25 cellular contexts compared by ENCODE assay signal in genomic region chr4:68735106-68735505, GRCh38.
"Had no signal": no experiment of that assay in that cellular context is flagged by ENCODE, and none has a peak within 500 bp of the region (broad histone marks: within the 10 kb centered on the region; RNA-seq: fewer than 3 reads in every experiment).

No MANE protein-coding gene starts in this region.

- ATAC-seq: effector memory CD8-positive, alpha-beta T cell; naive thymus-derived CD4-positive, alpha-beta T cell; sciatic nerve; stimulated activated effector memory CD8-positive, alpha-beta T cell treated with anti-CD3 and anti-CD28 coated beads, Interleukin-12 subunit alpha, Interleukin-12 subunit beta, amount 100 ng/mL, for 72 hours; stimulated activated naive CD8-positive, alpha-beta T cell treated with anti-CD3 and anti-CD28 coated beads, Interleukin-15, amount 100 ng/mL, for 72 hours; T-helper 17 cell had no signal

- H3K27ac Mint-ChIP-seq: activated CD4-positive, alpha-beta memory T cell treated with anti-CD3 and anti-CD28 coated beads, Interleukin-2, amount 10 ng/mL, durations not matched to agents 7 days and 5 days; activated CD4-positive, alpha-beta T cell treated with anti-CD3 and anti-CD28 coated beads, Interleukin-2, amount 10 ng/mL, durations not matched to agents 7 days and 5 days; activated naive CD4-positive, alpha-beta T cell treated with anti-CD3 and anti-CD28 coated beads, Interleukin-2, amount 10 ng/mL, durations not matched to agents 7 days and 5 days; activated naive CD8-positive, alpha-beta T cell treated with anti-CD3 and anti-CD28 coated beads, Interleukin-2, amount 10 ng/mL, durations not matched to agents 7 days and 5 days; activated T-cell treated with anti-CD3 and anti-CD28 coated beads, Interleukin-2, amount 50 U/mL, for 24 hours; effector memory CD8-positive, alpha-beta T cell; naive thymus-derived CD4-positive, alpha-beta T cell; stimulated activated effector memory CD8-positive, alpha-beta T cell treated with anti-CD3 and anti-CD28 coated beads, Interleukin-12 subunit alpha, Interleukin-12 subunit beta, amount 100 ng/mL, for 72 hours; stimulated activated naive CD8-positive, alpha-beta T cell treated with anti-CD3 and anti-CD28 coated beads, Interleukin-15, amount 100 ng/mL, for 72 hours; T-helper 17 cell had no signal

- H3K36me3 Mint-ChIP-seq: activated naive CD4-positive, alpha-beta T cell treated with anti-CD3 and anti-CD28 coated beads, Interleukin-2, amount 10 ng/mL, durations not matched to agents 7 days and 5 days; activated naive CD8-positive, alpha-beta T cell treated with anti-CD3 and anti-CD28 coated beads, Interleukin-2, amount 10 ng/mL, durations not matched to agents 7 days and 5 days; naive thymus-derived CD4-positive, alpha-beta T cell; stimulated activated effector memory CD8-positive, alpha-beta T cell treated with anti-CD3 and anti-CD28 coated beads, Interleukin-12 subunit alpha, Interleukin-12 subunit beta, amount 100 ng/mL, for 72 hours had no signal

- H3K4me3 ChIP-seq: ascending aorta, coronary artery, dorsolateral prefrontal cortex, skin epidermis, tibial artery had no signal

- H3K27ac ChIP-seq: ascending aorta, brain microvascular endothelial cell, coronary artery, dorsolateral prefrontal cortex, skin epidermis, tibial artery had no signal

- DNase-seq: activated CD4-positive, alpha-beta memory T cell treated with anti-CD3 and anti-CD28 coated beads, Interleukin-2, amount 10 ng/mL, durations not matched to agents 7 days and 5 days; activated CD4-positive, alpha-beta T cell treated with anti-CD3 and anti-CD28 coated beads for 1 hour; activated CD4-positive, alpha-beta T cell treated with anti-CD3 and anti-CD28 coated beads, Interleukin-2, amount 10 ng/mL, durations not matched to agents 7 days and 5 days; activated CD8-positive, alpha-beta memory T cell treated with anti-CD3 and anti-CD28 coated beads, Interleukin-2, amount 50 U/mL, for 48 hours; activated gamma-delta T cell; activated naive CD4-positive, alpha-beta T cell treated with anti-CD3 and anti-CD28 coated beads, Interleukin-2, amount 10 ng/mL, durations not matched to agents 7 days and 5 days; activated naive CD8-positive, alpha-beta T cell treated with anti-CD3 and anti-CD28 coated beads, Interleukin-2, amount 10 ng/mL, durations not matched to agents 7 days and 5 days; activated T-cell treated with anti-CD3 and anti-CD28 coated beads, Interleukin-2, amount 50 U/mL, for 24 hours; brain microvascular endothelial cell; dorsolateral prefrontal cortex; effector memory CD8-positive, alpha-beta T cell; erythroblast; head of caudate nucleus; naive thymus-derived CD4-positive, alpha-beta T cell; stimulated activated CD4-positive, alpha-beta T cell treated with anti-CD3 and anti-CD28 coated beads, Interleukin-4, amount 100 ng/mL, for 24 hours; stimulated activated naive CD8-positive, alpha-beta T cell treated with anti-CD3 and anti-CD28 coated beads, Interleukin-15, amount 100 ng/mL, for 72 hours; T-helper 17 cell; T1000; tibial artery had no signal

- H3K27me3 ChIP-seq: ascending aorta, brain microvascular endothelial cell, dorsolateral prefrontal cortex, tibial artery had no signal

- H3K27me3 Mint-ChIP-seq: activated CD4-positive, alpha-beta memory T cell treated with anti-CD3 and anti-CD28 coated beads, Interleukin-2, amount 10 ng/mL, durations not matched to agents 7 days and 5 days; activated CD4-positive, alpha-beta T cell treated with anti-CD3 and anti-CD28 coated beads, Interleukin-2, amount 10 ng/mL, durations not matched to agents 7 days and 5 days; activated naive CD4-positive, alpha-beta T cell treated with anti-CD3 and anti-CD28 coated beads, Interleukin-2, amount 10 ng/mL, durations not matched to agents 7 days and 5 days; activated naive CD8-positive, alpha-beta T cell treated with anti-CD3 and anti-CD28 coated beads, Interleukin-2, amount 10 ng/mL, durations not matched to agents 7 days and 5 days; activated T-cell treated with anti-CD3 and anti-CD28 coated beads, Interleukin-2, amount 50 U/mL, for 24 hours; effector memory CD8-positive, alpha-beta T cell; stimulated activated naive CD8-positive, alpha-beta T cell treated with anti-CD3 and anti-CD28 coated beads, Interleukin-15, amount 100 ng/mL, for 72 hours; T-helper 17 cell had no signal

- H3K36me3 ChIP-seq: ascending aorta, brain microvascular endothelial cell, tibial artery had no signal

- H3K9me3 ChIP-seq: ascending aorta, tibial artery had no signal

- H3K4me3 Mint-ChIP-seq: activated CD4-positive, alpha-beta memory T cell treated with anti-CD3 and anti-CD28 coated beads, Interleukin-2, amount 10 ng/mL, durations not matched to agents 7 days and 5 days; activated CD4-positive, alpha-beta T cell treated with anti-CD3 and anti-CD28 coated beads, Interleukin-2, amount 10 ng/mL, durations not matched to agents 7 days and 5 days; activated naive CD4-positive, alpha-beta T cell treated with anti-CD3 and anti-CD28 coated beads, Interleukin-2, amount 10 ng/mL, durations not matched to agents 7 days and 5 days; activated naive CD8-positive, alpha-beta T cell treated with anti-CD3 and anti-CD28 coated beads, Interleukin-2, amount 10 ng/mL, durations not matched to agents 7 days and 5 days; activated T-cell treated with anti-CD3 and anti-CD28 coated beads, Interleukin-2, amount 50 U/mL, for 24 hours; effector memory CD8-positive, alpha-beta T cell; mesothelial cell of epicardium; naive thymus-derived CD4-positive, alpha-beta T cell; stimulated activated effector memory CD8-positive, alpha-beta T cell treated with anti-CD3 and anti-CD28 coated beads, Interleukin-12 subunit alpha, Interleukin-12 subunit beta, amount 100 ng/mL, for 72 hours; stimulated activated naive CD8-positive, alpha-beta T cell treated with anti-CD3 and anti-CD28 coated beads, Interleukin-15, amount 100 ng/mL, for 72 hours; T-helper 17 cell had no signal

- H3K4me1 Mint-ChIP-seq: activated CD4-positive, alpha-beta memory T cell treated with anti-CD3 and anti-CD28 coated beads, Interleukin-2, amount 10 ng/mL, durations not matched to agents 7 days and 5 days; activated CD4-positive, alpha-beta T cell treated with anti-CD3 and anti-CD28 coated beads, Interleukin-2, amount 10 ng/mL, durations not matched to agents 7 days and 5 days; activated naive CD4-positive, alpha-beta T cell treated with anti-CD3 and anti-CD28 coated beads, Interleukin-2, amount 10 ng/mL, durations not matched to agents 7 days and 5 days; activated naive CD8-positive, alpha-beta T cell treated with anti-CD3 and anti-CD28 coated beads, Interleukin-2, amount 10 ng/mL, durations not matched to agents 7 days and 5 days; naive thymus-derived CD4-positive, alpha-beta T cell; stimulated activated effector memory CD8-positive, alpha-beta T cell treated with anti-CD3 and anti-CD28 coated beads, Interleukin-12 subunit alpha, Interleukin-12 subunit beta, amount 100 ng/mL, for 72 hours; stimulated activated naive CD8-positive, alpha-beta T cell treated with anti-CD3 and anti-CD28 coated beads, Interleukin-15, amount 100 ng/mL, for 72 hours; T-helper 17 cell had no signal

- H3K9me3 Mint-ChIP-seq: activated CD4-positive, alpha-beta memory T cell treated with anti-CD3 and anti-CD28 coated beads, Interleukin-2, amount 10 ng/mL, durations not matched to agents 7 days and 5 days; activated CD4-positive, alpha-beta T cell treated with anti-CD3 and anti-CD28 coated beads, Interleukin-2, amount 10 ng/mL, durations not matched to agents 7 days and 5 days; activated naive CD8-positive, alpha-beta T cell treated with anti-CD3 and anti-CD28 coated beads, Interleukin-2, amount 10 ng/mL, durations not matched to agents 7 days and 5 days; activated T-cell treated with anti-CD3 and anti-CD28 coated beads, Interleukin-2, amount 50 U/mL, for 24 hours; effector memory CD8-positive, alpha-beta T cell; stimulated activated naive CD8-positive, alpha-beta T cell treated with anti-CD3 and anti-CD28 coated beads, Interleukin-15, amount 100 ng/mL, for 72 hours had no signal

- H3K4me1 ChIP-seq: ascending aorta, tibial artery had no signal
